In the genomic region with DNA sequence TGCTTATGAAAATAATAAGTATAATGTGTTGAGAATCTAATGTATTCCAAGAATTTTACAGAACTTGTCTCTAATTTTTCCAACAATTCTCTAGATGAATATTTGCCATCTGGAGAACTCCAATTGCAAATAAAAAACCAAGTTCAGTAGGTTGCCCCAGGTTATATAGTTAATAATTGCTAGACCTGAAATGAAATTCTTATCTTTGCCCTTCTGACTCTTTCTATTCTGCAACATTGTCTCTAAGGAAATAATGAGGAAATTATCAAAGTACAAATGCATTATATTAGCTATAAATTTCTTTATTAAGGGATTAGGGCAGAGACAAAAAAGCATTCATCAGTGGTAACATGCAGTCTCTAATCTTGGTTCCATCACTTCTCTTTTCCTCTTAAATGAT, we compare ENCODE assay signal across 4 cellular contexts.
TF ChIP-seq lines count a peak whose summit lies in the region.

No MANE protein-coding gene starts in this region.

TF ChIP-seq in liver, 16 proteins besides CTCF, POLR2A, EP300 and RAD21 (continues in another document):
- TF ChIP-seq HNF4G (IDR thresholded peaks at IDR 0.05) (no peak), SP1 (IDR thresholded peaks at IDR 0.05) (no peak), FOXA1 (IDR thresholded peaks at IDR 0.05) (no peak), ZBTB33 (IDR thresholded peaks at IDR 0.05) (no peak), EGR1 (IDR thresholded peaks at IDR 0.05; ENCODE audit: low read depth in 2 of 2) (no peak), HNF4A (conservative IDR thresholded peaks at IDR 0.05) (peak; percentile 62 to 67), FOXA2 (IDR thresholded peaks at IDR 0.05) (no peak), RXRA (IDR thresholded peaks at IDR 0.05) (peak; percentile 54 to 56), JUND (IDR thresholded peaks at IDR 0.05) (peak in 1 of 2 donors; percentile 44), MAX (IDR thresholded peaks at IDR 0.05) (no peak), YY1 (IDR thresholded peaks at IDR 0.05) (no peak), TAF1 (conservative IDR thresholded peaks at IDR 0.05) (no peak)
- TF ChIP-seq, protein P1, sequence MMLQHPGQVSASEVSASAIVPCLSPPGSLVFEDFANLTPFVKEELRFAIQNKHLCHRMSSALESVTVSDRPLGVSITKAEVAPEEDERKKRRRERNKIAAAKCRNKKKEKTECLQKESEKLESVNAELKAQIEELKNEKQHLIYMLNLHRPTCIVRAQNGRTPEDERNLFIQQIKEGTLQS (IDR thresholded peaks at IDR 0.05): no peak

TF ChIP-seq in HepG2, 621 proteins besides CTCF, POLR2A, EP300 and RAD21:
- no peak for TF ChIP-seq DMAP1 (CRISPR knock-in tag; IDR thresholded peaks at IDR 0.05)

TF ChIP-seq in H1, 55 proteins besides CTCF, POLR2A, EP300 and RAD21:
- TF ChIP-seq KDM4A (IDR thresholded peaks at IDR 0.05; ENCODE audit: low read depth, low read length, severe bottlenecking) (no peak), SIN3A (conservative IDR thresholded peaks at IDR 0.05 in 1 of 2, IDR thresholded peaks at IDR 0.05 in 1 of 2; ENCODE audit: low read depth in 1 of 2, low read length in 2 of 2) (no peak), FOSL1 (IDR thresholded peaks at IDR 0.05; ENCODE audit: insufficient read depth, low read depth, low read length) (no peak)
- TF ChIP-seq, protein P2, sequence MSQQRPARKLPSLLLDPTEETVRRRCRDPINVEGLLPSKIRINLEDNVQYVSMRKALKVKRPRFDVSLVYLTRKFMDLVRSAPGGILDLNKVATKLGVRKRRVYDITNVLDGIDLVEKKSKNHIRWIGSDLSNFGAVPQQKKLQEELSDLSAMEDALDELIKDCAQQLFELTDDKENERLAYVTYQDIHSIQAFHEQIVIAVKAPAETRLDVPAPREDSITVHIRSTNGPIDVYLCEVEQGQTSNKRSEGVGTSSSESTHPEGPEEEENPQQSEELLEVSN (IDR thresholded peaks at IDR 0.05): no peak

TF ChIP-seq in GM12891, 5 proteins besides CTCF, POLR2A, EP300 and RAD21:
- TF ChIP-seq PAX5 (IDR thresholded peaks at IDR 0.05; ENCODE audit: insufficient read depth, low read length, severe bottlenecking) (no peak), POU2F2 (IDR thresholded peaks at IDR 0.05; ENCODE audit: low read depth, low read length) (no peak), TAF1 (IDR thresholded peaks at IDR 0.05; ENCODE audit: low read depth, low read length) (no peak), SPI1 (IDR thresholded peaks at IDR 0.05; ENCODE audit: low read depth, low read length) (no peak), POLR2AphosphoS5 (IDR thresholded peaks at IDR 0.05; ENCODE audit: low read depth, low read length) (no peak)
